8 cellular contexts compared by ENCODE assay signal in the genomic region with DNA sequence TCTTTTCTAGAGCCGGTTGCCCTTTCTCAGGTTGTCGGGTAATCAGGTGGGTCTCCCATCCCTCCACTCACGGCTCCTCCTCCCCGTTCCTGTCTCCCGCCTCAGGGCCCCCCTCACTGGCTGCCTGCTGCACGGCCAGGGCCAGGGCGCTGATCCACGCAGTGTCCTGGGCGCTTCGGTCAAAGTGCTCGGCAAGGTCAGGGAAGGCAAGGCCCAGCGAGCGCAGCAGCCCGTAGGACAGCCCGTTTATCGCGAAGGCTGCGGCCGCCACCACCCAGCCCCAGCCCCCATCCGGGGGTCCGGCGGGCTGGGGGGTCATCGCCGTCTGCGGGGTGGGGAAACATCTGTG. TPM values are rescaled to one million over a fixed set of nuclear protein-coding genes. Genes with fewer than 3 reads are reported as not detected.
DNase-seq lines count a peak whose midpoint lies in the region; ATAC-seq and TF ChIP-seq lines count a peak whose summit lies in the region.

No MANE protein-coding gene starts in this region.

- TF ChIP-seq CTCF in type B pancreatic cell (conservative IDR thresholded peaks at IDR 0.05) (no peak), PC-9 (conservative IDR thresholded peaks at IDR 0.05) (no peak)

- CTCF ChIA-PET in activated CD8-positive, alpha-beta memory T cell treated with anti-CD3 and anti-CD28 coated beads, Interleukin-2, amount 10 ng/mL, durations not matched to agents 7 days and 5 days (lab: Charles Lee): interaction anchor here (4.3 to 9.9 kb wide), 2 partner anchors 95 to 135 kb away, joined by 41 to 253 read pairs; partner anchors contain the start of gene ASGR1
- CTCF ChIA-PET in PC-9 (lab: Charles Lee): no interaction called here

- no peak overlapping the region for H3K18ac ChIP-seq in mesendoderm (ENCODE audit: low read length)

- no peaks in the 10 kb centered on the region for H3K9me2 ChIP-seq in PC-9 (ENCODE audit: insufficient read depth)

- H3K27me3 ChIP-seq in mesendoderm (ENCODE audit: insufficient read depth, low read length, poor library complexity) (peaks cover 7% of the 10 kb centered on the region), PC-9 (ENCODE audit: insufficient read depth, low read depth) (no peaks in the 10 kb centered on the region)

- no peak overlapping the region for H4K8ac ChIP-seq in mesendoderm (ENCODE audit: low read depth, low read length)

- no TSS peak for BruUV-seq in PC-9 (replicated peaks; lab: Mats Ljungman, UMichigan)

- no peaks in the 10 kb centered on the region for H3K79me2 ChIP-seq in mesendoderm (ENCODE audit: control insufficient read depth, insufficient read depth, low read length)
- no peaks in the 10 kb centered on the region for H3K79me2 ChIP-seq in PC-9 (ENCODE audit: low read depth)

- H4K5ac ChIP-seq in mesendoderm (ENCODE audit: low read length): no peak overlapping the region

- H3K36me3 ChIP-seq in mesendoderm (ENCODE audit: control insufficient read depth, insufficient read depth, low read length) (no peaks in the 10 kb centered on the region), PC-9 (ENCODE audit: low read depth) (no peaks in the 10 kb centered on the region)

- WGBS in mesendoderm (ENCODE audit: extremely low coverage, insufficient coverage, low lambda C conversion rate): no CpG with 5 or more reads among the region's 25 CpGs

- no peak overlapping the region for H3K23ac ChIP-seq in mesendoderm (ENCODE audit: low read length)

- H3K36me3 Mint-ChIP-seq in activated CD8-positive, alpha-beta memory T cell treated with anti-CD3 and anti-CD28 coated beads, Interleukin-2, amount 10 ng/mL, durations not matched to agents 7 days and 5 days: peaks cover 5% of the 10 kb centered on the region
- H3K36me3 Mint-ChIP-seq in type B pancreatic cell: no peaks in the 10 kb centered on the region

- H3K27ac ChIP-seq in mesendoderm (ENCODE audit: low read depth, low read length) (no peak overlapping the region), PC-9 (no peak overlapping the region)

- no peak overlapping the region for H3K4me3 ChIP-seq in mesendoderm (ENCODE audit: low read length)
- H3K4me3 ChIP-seq in PC-9: no peak overlapping the region

- no peak overlapping the region for H2AK5ac ChIP-seq in mesendoderm (ENCODE audit: low read length)

- H3K4me1 ChIP-seq in mesendoderm (ENCODE audit: control insufficient read depth, low read depth, low read length): peaks cover 2% of the 10 kb centered on the region
- peaks cover 35% of the 10 kb centered on the region for H3K4me1 ChIP-seq in PC-9 (replicated peaks; ENCODE audit: insufficient read depth)

- peak overlapping the region; percentile 70 for H3K4me3 Mint-ChIP-seq in activated CD8-positive, alpha-beta memory T cell treated with anti-CD3 and anti-CD28 coated beads, Interleukin-2, amount 10 ng/mL, durations not matched to agents 7 days and 5 days
- H3K4me3 Mint-ChIP-seq in type B pancreatic cell: peak overlapping the region; percentile 80

- intact Hi-C loops in PC-9 (cut with micrococcal nuclease; ENCODE audit: unreplicated experiment): loop anchor here (10.0 kb wide), 1 partner anchor 542 kb away; the partner anchor contains the start of gene MPDU1

- H3K79me1 ChIP-seq in mesendoderm (ENCODE audit: low read length): no peaks in the 10 kb centered on the region

- H2BK5ac ChIP-seq in mesendoderm (ENCODE audit: low read length): no peak overlapping the region

- no peak for DNase-seq in activated CD8-positive, alpha-beta memory T cell treated with anti-CD3 and anti-CD28 coated beads, Interleukin-2, amount 10 ng/mL, durations not matched to agents 7 days and 5 days
- DNase-seq in activated CD8-positive, alpha-beta memory T cell treated with anti-CD3 and anti-CD28 coated beads, Interleukin-2, amount 50 U/mL, for 48 hours: no peak
- DNase-seq in ecto neural progenitor cell (ENCODE audit: low spot score): peak; percentile 71
- no peak for DNase-seq in mesendoderm
- DNase-seq in type B pancreatic cell (ENCODE audit: extremely low spot score, unreplicated experiment): no peak
- no peak for DNase-seq in GM19238 (ENCODE audit: insufficient read length, low spot score)
- DNase-seq in PC-9: no peak
- no peak for DNase-seq in HuH-7.5 (ENCODE audit: low spot score)

- peak overlapping the region; percentile 76 for H3K56ac ChIP-seq in mesendoderm (ENCODE audit: low read length)

- peaks cover 50% of the 10 kb centered on the region for H3F3A ChIP-seq in PC-9 (ENCODE audit: insufficient read depth, low read depth)

- H2AFZ ChIP-seq in PC-9: no peak overlapping the region

- peaks cover 53% of the 10 kb centered on the region for H3K4me1 Mint-ChIP-seq in activated CD8-positive, alpha-beta memory T cell treated with anti-CD3 and anti-CD28 coated beads, Interleukin-2, amount 10 ng/mL, durations not matched to agents 7 days and 5 days
- peaks cover 23% of the 10 kb centered on the region for H3K4me1 Mint-ChIP-seq in type B pancreatic cell (ENCODE audit: unreplicated experiment)

- no peak overlapping the region for H2BK120ac ChIP-seq in mesendoderm (ENCODE audit: low read depth, low read length)

- no peak overlapping the region for H2BK15ac ChIP-seq in mesendoderm (replicated peaks; ENCODE audit: low read depth)

- POLR2A ChIA-PET in PC-9 (lab: Charles Lee; ENCODE audit: unreplicated experiment): no interaction called here

- no peak overlapping the region for H3K27ac Mint-ChIP-seq in activated CD8-positive, alpha-beta memory T cell treated with anti-CD3 and anti-CD28 coated beads, Interleukin-2, amount 10 ng/mL, durations not matched to agents 7 days and 5 days
- H3K27ac Mint-ChIP-seq in type B pancreatic cell: no peak overlapping the region

- H4K20me1 ChIP-seq in PC-9 (ENCODE audit: insufficient read depth): no peaks in the 10 kb centered on the region; the same call in 1 of the 2 replicates

- no peaks in the 10 kb centered on the region for H3K9me3 Mint-ChIP-seq in activated CD8-positive, alpha-beta memory T cell treated with anti-CD3 and anti-CD28 coated beads, Interleukin-2, amount 10 ng/mL, durations not matched to agents 7 days and 5 days (ENCODE audit: low read depth)
- no peaks in the 10 kb centered on the region for H3K9me3 Mint-ChIP-seq in type B pancreatic cell

- H3K4ac ChIP-seq in mesendoderm (ENCODE audit: low read depth, low read length): no peak overlapping the region

- peak overlapping the region; percentile 5 for H3K4me2 ChIP-seq in mesendoderm (ENCODE audit: low read length)
- no peak overlapping the region for H3K4me2 ChIP-seq in PC-9

- H3K9me3 ChIP-seq in PC-9 (ENCODE audit: insufficient read depth, low read depth): no peaks in the 10 kb centered on the region

- peak; percentile 14 for ATAC-seq in activated CD8-positive, alpha-beta memory T cell treated with anti-CD3 and anti-CD28 coated beads, Interleukin-2, amount 10 ng/mL, durations not matched to agents 7 days and 5 days

- peak overlapping the region; percentile 55 for H3K9ac ChIP-seq in mesendoderm (ENCODE audit: low read length)

- peaks cover 10% of the 10 kb centered on the region for H3K27me3 Mint-ChIP-seq in activated CD8-positive, alpha-beta memory T cell treated with anti-CD3 and anti-CD28 coated beads, Interleukin-2, amount 10 ng/mL, durations not matched to agents 7 days and 5 days
- H3K27me3 Mint-ChIP-seq in type B pancreatic cell: peaks cover 48% of the 10 kb centered on the region

RNA-seq across cellular contexts. Expression of gene SLC16A11, which starts 0.7 kb away (rescaled TPM):
- total RNA-seq in activated CD8-positive, alpha-beta memory T cell treated with anti-CD3 and anti-CD28 coated beads, Interleukin-2, amount 10 ng/mL, durations not matched to agents 7 days and 5 days: 1 to 10 TPM; 1.2 to 1.3 TPM
- 0.06 TPM for polyA plus RNA-seq in mesendoderm (2013, experiment 1 of 2)
- polyA plus RNA-seq in mesendoderm (2013, experiment 2 of 2): 0.03 TPM
- total RNA-seq in type B pancreatic cell (ENCODE audit: low replicate concordance) (3.9 and 10.5 TPM in 2 replicates), PC-9 (2021) (not detected in 2 replicates)

RNA-seq across cellular contexts. Expression of gene SLC16A13, which starts 7.4 kb away (rescaled TPM):
- 10 to 100 TPM; 19.0 to 34.1 TPM for total RNA-seq in activated CD8-positive, alpha-beta memory T cell treated with anti-CD3 and anti-CD28 coated beads, Interleukin-2, amount 10 ng/mL, durations not matched to agents 7 days and 5 days
- polyA plus RNA-seq in mesendoderm (2013, experiment 1 of 2): 5.8 TPM
- polyA plus RNA-seq in mesendoderm (2013, experiment 2 of 2): 5.3 TPM
- total RNA-seq in type B pancreatic cell (ENCODE audit: low replicate concordance) (13.5 and 15.5 TPM in 2 replicates), PC-9 (2021) (33.4 and 40.6 TPM in 2 replicates)

RNA-seq across cellular contexts. Expression of gene BCL6B, which starts 20.3 kb away (rescaled TPM):
- total RNA-seq in activated CD8-positive, alpha-beta memory T cell treated with anti-CD3 and anti-CD28 coated beads, Interleukin-2, amount 10 ng/mL, durations not matched to agents 7 days and 5 days: 1 to 10 TPM in 1 of 2 experiments, under 1 TPM in 1; 0.85 to 6.7 TPM
- polyA plus RNA-seq in mesendoderm (2013, experiment 1 of 2): 0.87 TPM
- polyA plus RNA-seq in mesendoderm (2013, experiment 2 of 2): 1.1 TPM
- total RNA-seq in type B pancreatic cell (ENCODE audit: low replicate concordance) (not detected in 2 replicates), PC-9 (2021) (0.28 and 0.48 TPM in 2 replicates)

RNA-seq across cellular contexts. Expression of gene RNASEK, which starts 30.7 kb away (rescaled TPM):
- total RNA-seq in activated CD8-positive, alpha-beta memory T cell treated with anti-CD3 and anti-CD28 coated beads, Interleukin-2, amount 10 ng/mL, durations not matched to agents 7 days and 5 days: 100 to 1,000 TPM; 121 to 205 TPM
- polyA plus RNA-seq in mesendoderm (2013, experiment 1 of 2): 250 TPM
- polyA plus RNA-seq in mesendoderm (2013, experiment 2 of 2): 245 TPM
- total RNA-seq in type B pancreatic cell (ENCODE audit: low replicate concordance): 176 and 208 TPM in 2 replicates
- 196 and 301 TPM in 2 replicates for total RNA-seq in PC-9 (2021)

RNA-seq across cellular contexts. Expression of gene CLEC10A, which starts 36.9 kb away (rescaled TPM):
- total RNA-seq in activated CD8-positive, alpha-beta memory T cell treated with anti-CD3 and anti-CD28 coated beads, Interleukin-2, amount 10 ng/mL, durations not matched to agents 7 days and 5 days: not detected
- polyA plus RNA-seq in mesendoderm (2013, experiment 1 of 2): not detected
- polyA plus RNA-seq in mesendoderm (2013, experiment 2 of 2): not detected
- not detected in 2 replicates for total RNA-seq in type B pancreatic cell (ENCODE audit: low replicate concordance)
- total RNA-seq in PC-9 (2021): not detected in 2 replicates
